In genomic region chr14:101859916-101860315, GRCh38 we compare ENCODE assay signal across 19 cellular contexts.
A peak's percentile ranks its signal among the peaks of the same experiment; 100 is the strongest.
DNase-seq lines count a peak whose midpoint lies in the region; ATAC-seq and TF ChIP-seq lines count a peak whose summit lies in the region.
"Had no signal": no experiment of that assay in that cellular context is flagged by ENCODE, and none has a peak within 500 bp of the region (broad histone marks: within the 10 kb centered on the region; RNA-seq: fewer than 3 reads in every experiment).

No MANE protein-coding gene starts in this region.

- H3K36me3 ChIP-seq in heart right ventricle: peaks cover 0 to 69% (median 4%) of the 10 kb centered on the region in 9 donors
- H3K36me3 ChIP-seq in upper lobe of left lung: peaks cover 4 to 33% (median 6%) of the 10 kb centered on the region in 4 donors
- H3K36me3 ChIP-seq in smooth muscle cell (ENCODE audit: low read depth): peaks cover 3% of the 10 kb centered on the region
- H3K36me3 ChIP-seq in trophoblast cell (ENCODE audit: control insufficient read depth in 1 of 2, insufficient read depth in 2 of 2, low read length in 2 of 2): peaks cover 4 to 13% of the 10 kb centered on the region in 2 experiments

- DNase-seq in heart right ventricle: no peak
- no peak for DNase-seq in left cardiac atrium
- DNase-seq in T-cell: no peak
- no peak for DNase-seq in effector memory CD8-positive, alpha-beta T cell
- no peak for DNase-seq in upper lobe of left lung
- DNase-seq in smooth muscle cell (lab: John Stamatoyannopoulos, UW; ENCODE audit: unreplicated experiment): no peak
- no peak for DNase-seq in trophoblast cell
- no peak for DNase-seq in C1 segment of cervical spinal cord (lab: John Stamatoyannopoulos, UW)
- DNase-seq: activated naive CD4-positive, alpha-beta T cell treated with anti-CD3 and anti-CD28 coated beads, Interleukin-2, amount 10 ng/mL, durations not matched to agents 7 days and 5 days; endodermal cell; H9; KG1; NCI-H1048; NCI-H2081; PC-9; stomach; T-helper 2 cell had no signal

- H3K27ac ChIP-seq in heart right ventricle (peak overlapping the region in 9 of 10 donors; percentile 46 to 87 (median 79)), upper lobe of left lung (peak overlapping the region in 3 of 4 donors; percentile 60 to 69 (median 62)), smooth muscle cell (ENCODE audit: low read depth) (no peak overlapping the region), trophoblast cell (ENCODE audit: low read depth, low read length) (no peak overlapping the region)
- H3K27ac ChIP-seq: PC-9, SJSA1, skin epidermis, stomach had no signal

- no peaks in the 10 kb centered on the region for H3K27me3 Mint-ChIP-seq in T-cell
- no peaks in the 10 kb centered on the region for H3K27me3 Mint-ChIP-seq in effector memory CD8-positive, alpha-beta T cell
- H3K27me3 Mint-ChIP-seq: activated naive CD4-positive, alpha-beta T cell treated with anti-CD3 and anti-CD28 coated beads, Interleukin-2, amount 10 ng/mL, durations not matched to agents 7 days and 5 days had no signal

- H3K23ac ChIP-seq in trophoblast cell (ENCODE audit: low read length): no peak overlapping the region

- H3K79me1 ChIP-seq in trophoblast cell (ENCODE audit: low read length): no peaks in the 10 kb centered on the region

- no peak for TF ChIP-seq POLR2A in upper lobe of left lung (IDR thresholded peaks at IDR 0.05)

- no peak overlapping the region for H4K8ac ChIP-seq in trophoblast cell (ENCODE audit: low read depth, low read length)

- no peak overlapping the region for H2BK5ac ChIP-seq in trophoblast cell (ENCODE audit: low read depth, low read length, poor library complexity)

- POLR2A ChIA-PET in T-cell (lab: Charles Lee): no interaction called here

- peaks cover 57 to 84% (median 77%) of the 10 kb centered on the region in 3 donors for H3K4me1 Mint-ChIP-seq in T-cell
- H3K4me1 Mint-ChIP-seq in effector memory CD8-positive, alpha-beta T cell (ENCODE audit: low read depth in 2 of 2): peaks cover 51 to 62% of the 10 kb centered on the region in 2 donors
- H3K4me1 Mint-ChIP-seq: endodermal cell, H9 had no signal

- H4K20me1 ChIP-seq in smooth muscle cell (ENCODE audit: low read depth): peaks cover 97% of the 10 kb centered on the region

- ATAC-seq in heart right ventricle (no peak), left cardiac atrium (no peak), T-cell (replicated peaks in 1 of 4) (no peak), upper lobe of left lung (ENCODE audit: low FRiP score in 2 of 2) (no peak)
- ATAC-seq in effector memory CD8-positive, alpha-beta T cell (replicated peaks): no peak

- no peak overlapping the region for H2AK5ac ChIP-seq in trophoblast cell (ENCODE audit: low read length)

- H3K4me2 ChIP-seq in smooth muscle cell: no peak overlapping the region
- H3K4me2 ChIP-seq in trophoblast cell (ENCODE audit: low read length): no peak overlapping the region
- H3K4me2 ChIP-seq: PC-9 had no signal

- no peak overlapping the region for H2BK12ac ChIP-seq in trophoblast cell (ENCODE audit: low read length)

- H3K9me3 Mint-ChIP-seq in T-cell: no peaks in the 10 kb centered on the region
- no peaks in the 10 kb centered on the region for H3K9me3 Mint-ChIP-seq in effector memory CD8-positive, alpha-beta T cell
- H3K9me3 Mint-ChIP-seq: activated naive CD4-positive, alpha-beta T cell treated with anti-CD3 and anti-CD28 coated beads, Interleukin-2, amount 10 ng/mL, durations not matched to agents 7 days and 5 days; endodermal cell; H9 had no signal

- H3K4ac ChIP-seq in trophoblast cell (ENCODE audit: low read depth, low read length): no peak overlapping the region

- CTCF ChIA-PET in T-cell (lab: Charles Lee): interaction anchor here in 1 of 2 donors (0.6 kb wide), 1 partner anchor 285 kb away, joined by 4 read pairs; no protein-coding TSS in a partner anchor

- H4K91ac ChIP-seq in trophoblast cell (ENCODE audit: low read depth, low read length): no peak overlapping the region

- no peak for TF ChIP-seq CTCF in heart right ventricle (IDR thresholded peaks at IDR 0.05)
- TF ChIP-seq CTCF in upper lobe of left lung (IDR thresholded peaks at IDR 0.05): no peak
- TF ChIP-seq CTCF in smooth muscle cell (IDR thresholded peaks at IDR 0.05; ENCODE audit: borderline replicate concordance, insufficient read depth, poor library complexity, severe bottlenecking): no peak

- H3F3A ChIP-seq in smooth muscle cell (ENCODE audit: low read depth): no peaks in the 10 kb centered on the region

- H2BK120ac ChIP-seq in trophoblast cell (ENCODE audit: insufficient read depth, low read length, poor library complexity): no peak overlapping the region

- H3K27me3 ChIP-seq in heart right ventricle (no peaks in the 10 kb centered on the region), upper lobe of left lung (no peaks in the 10 kb centered on the region), smooth muscle cell (ENCODE audit: low read depth) (no peaks in the 10 kb centered on the region), trophoblast cell (ENCODE audit: insufficient read depth, low read length) (no peaks in the 10 kb centered on the region)
- H3K27me3 ChIP-seq: SJSA1, stomach had no signal

- peaks cover 67% of the 10 kb centered on the region for H3K36me3 Mint-ChIP-seq in T-cell
- H3K36me3 Mint-ChIP-seq in effector memory CD8-positive, alpha-beta T cell (ENCODE audit: insufficient read depth): peaks cover 82% of the 10 kb centered on the region

- intact Hi-C loops in heart right ventricle (cut with DNase I) (no loop called here), left cardiac atrium (cut with DNase I) (no loop called here)

- H3K27ac Mint-ChIP-seq in T-cell: peak overlapping the region; percentile 84 to 91
- H3K27ac Mint-ChIP-seq in effector memory CD8-positive, alpha-beta T cell: peak overlapping the region; percentile 85 to 94
- H3K27ac Mint-ChIP-seq: activated naive CD4-positive, alpha-beta T cell treated with anti-CD3 and anti-CD28 coated beads, Interleukin-2, amount 10 ng/mL, durations not matched to agents 7 days and 5 days; endodermal cell; H9 had no signal

- no peak overlapping the region for H3K4me3 Mint-ChIP-seq in T-cell
- peak overlapping the region in 1 of 2 donors; percentile 53 for H3K4me3 Mint-ChIP-seq in effector memory CD8-positive, alpha-beta T cell
- H3K4me3 Mint-ChIP-seq: activated naive CD4-positive, alpha-beta T cell treated with anti-CD3 and anti-CD28 coated beads, Interleukin-2, amount 10 ng/mL, durations not matched to agents 7 days and 5 days; endodermal cell; H9 had no signal

- H3K79me2 ChIP-seq in smooth muscle cell (ENCODE audit: low read depth) (peaks cover 37% of the 10 kb centered on the region), trophoblast cell (ENCODE audit: control insufficient read depth, insufficient read depth, low read length, poor library complexity) (no peaks in the 10 kb centered on the region)

- H3K18ac ChIP-seq in trophoblast cell (ENCODE audit: low read length): no peak overlapping the region

- H2AFZ ChIP-seq in smooth muscle cell (ENCODE audit: low read depth): no peak overlapping the region
- no peak overlapping the region for H2AFZ ChIP-seq in trophoblast cell (ENCODE audit: insufficient read depth, low read length, poor library complexity)
- H2AFZ ChIP-seq: PC-9 had no signal

- no peak overlapping the region for H3K14ac ChIP-seq in trophoblast cell (ENCODE audit: low read length)

- H3K9ac ChIP-seq in smooth muscle cell (ENCODE audit: low read depth) (no peak overlapping the region), trophoblast cell (ENCODE audit: low read length) (no peak overlapping the region)

- TF ChIP-seq EP300 in upper lobe of left lung (IDR thresholded peaks at IDR 0.05): no peak

- H3K4me3 ChIP-seq in heart right ventricle: no peak overlapping the region
- H3K4me3 ChIP-seq in upper lobe of left lung: no peak overlapping the region
- H3K4me3 ChIP-seq in smooth muscle cell: no peak overlapping the region
- no peak overlapping the region for H3K4me3 ChIP-seq in trophoblast cell (ENCODE audit: low read depth, low read length)
- H3K4me3 ChIP-seq: PC-9, SJSA1, skin epidermis, stomach had no signal

- H4K12ac ChIP-seq in trophoblast cell (ENCODE audit: low read depth, low read length): no peak overlapping the region

- H3K4me1 ChIP-seq in heart right ventricle (peaks cover 0 to 73% (median 54%) of the 10 kb centered on the region in 9 donors), upper lobe of left lung (peaks cover 0 to 44% (median 28%) of the 10 kb centered on the region in 4 donors), smooth muscle cell (ENCODE audit: low read depth) (peaks cover 3% of the 10 kb centered on the region), trophoblast cell (ENCODE audit: control insufficient read depth in 1 of 2, insufficient read depth in 2 of 2, low read length in 2 of 2) (no peaks in the 10 kb centered on the region)
- H3K4me1 ChIP-seq: SJSA1 had no signal

- H3K9me3 ChIP-seq in heart right ventricle (no peaks in the 10 kb centered on the region), upper lobe of left lung (no peaks in the 10 kb centered on the region), smooth muscle cell (replicated peaks; ENCODE audit: low read depth) (no peaks in the 10 kb centered on the region), trophoblast cell (ENCODE audit: insufficient read depth, low read depth, low read length) (no peaks in the 10 kb centered on the region)
- H3K9me3 ChIP-seq: SJSA1, stomach had no signal

Comparison
In these comparisons a context has a peak if more than half of its experiments do, and no peak if none do; other contexts are left out.
1. H3K27ac ChIP-seq: peak in heart right ventricle (9 of 10) and upper lobe of left lung (3 of 4); none in smooth muscle cell (single experiment) and trophoblast cell (single experiment).